In the genomic region with DNA sequence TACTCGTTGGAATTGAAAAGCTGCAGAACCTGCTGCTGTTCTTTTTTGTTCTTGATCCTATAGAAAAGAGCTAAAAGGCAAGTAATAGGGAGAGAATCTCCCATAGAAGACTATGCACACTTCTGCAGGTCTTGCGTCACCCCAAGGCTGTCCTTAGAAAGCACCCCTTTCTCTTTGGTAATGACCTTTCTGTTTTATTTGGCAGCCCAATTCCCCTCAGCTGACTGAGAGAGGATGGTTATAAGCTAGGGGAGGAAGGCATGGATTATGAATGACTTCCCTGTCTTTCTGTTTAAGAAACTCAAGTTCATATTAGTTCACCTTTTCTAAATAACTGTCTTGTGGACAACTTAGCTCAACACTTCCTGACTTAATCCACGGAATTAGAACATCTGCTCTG, we compare ENCODE assay signal across 14 cellular contexts.
A peak's percentile ranks its signal among the peaks of the same experiment; 100 is the strongest.
DNase-seq lines count a peak whose midpoint lies in the region; ATAC-seq and TF ChIP-seq lines count a peak whose summit lies in the region.
"Had no signal": no experiment of that assay in that cellular context is flagged by ENCODE, and none has a peak within 500 bp of the region (broad histone marks: within the 10 kb centered on the region; RNA-seq: fewer than 3 reads in every experiment).

No MANE protein-coding gene starts in this region.

- no peak overlapping the region for H3K4me3 Mint-ChIP-seq in GM23338
- H3K4me3 Mint-ChIP-seq: CD4-positive, CD25-positive, alpha-beta regulatory T cell; H9 had no signal

- H3K9me3 ChIP-seq in esophagus muscularis mucosa: no peaks in the 10 kb centered on the region
- H3K9me3 ChIP-seq in liver (ENCODE audit: control insufficient read depth in 4 of 4, low read length in 3 of 4): no peaks in the 10 kb centered on the region

- no peaks in the 10 kb centered on the region for H3K79me2 ChIP-seq in GM23338 (replicated peaks; ENCODE audit: insufficient read depth)

- no peak overlapping the region for H3K27ac Mint-ChIP-seq in GM23338
- H3K27ac Mint-ChIP-seq: CD4-positive, CD25-positive, alpha-beta regulatory T cell; H9 had no signal

- TF ChIP-seq RAD21 in liver (IDR thresholded peaks at IDR 0.05): no peak

- TF ChIP-seq CTCF in GM23338 (conservative IDR thresholded peaks at IDR 0.05; ENCODE audit: low read depth in 2 of 2): no peak
- no peak for TF ChIP-seq CTCF in esophagus muscularis mucosa (IDR thresholded peaks at IDR 0.05)
- no peak for TF ChIP-seq CTCF in liver (IDR thresholded peaks at IDR 0.05; ENCODE audit: low read depth, low read length, missing input control)
- TF ChIP-seq CTCF in lower leg skin (IDR thresholded peaks at IDR 0.05): no peak

- H3K4me3 ChIP-seq in GM23338 (no peak overlapping the region), esophagus muscularis mucosa (no peak overlapping the region), liver (ENCODE audit: low read depth in 1 of 3, low read length in 3 of 3) (no peak overlapping the region), lower leg skin (ENCODE audit: low read depth, poor library complexity, severe bottlenecking) (no peak overlapping the region)
- H3K4me3 ChIP-seq: BLaER1 treated with 17β-estradiol and CSF1 and Interleukin-3, amounts not matched to agents 10 nM and 100 nM had no signal

- H3K9me3 Mint-ChIP-seq in GM23338: no peaks in the 10 kb centered on the region
- H3K9me3 Mint-ChIP-seq: H9 had no signal

- WGBS in esophagus muscularis mucosa: 72% methylated on average over 3 of the region's 3 CpGs
- 87% methylated on average over 3 of the region's 3 CpGs for WGBS in liver
- 74 to 76% methylated on average over 3 of the region's 3 CpGs for WGBS in lower leg skin, 2 donors

- H3K27ac ChIP-seq in GM23338 (ENCODE audit: low read depth): no peak overlapping the region
- no peak overlapping the region for H3K27ac ChIP-seq in esophagus muscularis mucosa (replicated peaks in 1 of 4)
- H3K27ac ChIP-seq in liver (ENCODE audit: low read depth in 1 of 2, low read length in 2 of 2): no peak overlapping the region
- H3K27ac ChIP-seq: BLaER1 treated with 17β-estradiol and CSF1 and Interleukin-3, amounts not matched to agents 10 nM and 100 nM had no signal

- DNase-seq in GM23338 (ENCODE audit: low spot score) (no peak), SK-MEL-5 (ENCODE audit: low read depth, low spot score) (peak; percentile 66), esophagus muscularis mucosa (ENCODE audit: extremely low spot score) (peak; percentile 7), lower leg skin (ENCODE audit: low spot score in 2 of 2) (no peak), NCI-H1092 (lab: John Stamatoyannopoulos, UW) (no peak)
- DNase-seq: ACHN; CD4-positive, CD25-positive, alpha-beta regulatory T cell; DMS79; GOT3; H9 had no signal

- H4K20me1 ChIP-seq in GM23338 (replicated peaks; ENCODE audit: insufficient read depth): no peaks in the 10 kb centered on the region
- H4K20me1 ChIP-seq: BLaER1 treated with 17β-estradiol and CSF1 and Interleukin-3, amounts not matched to agents 10 nM and 100 nM had no signal

- intact Hi-C loops in esophagus muscularis mucosa (cut with DNase I): no loop called here
- intact Hi-C loops in lower leg skin (cut with DNase I; ENCODE audit: low total_unique reads): no loop called here

- H3K4me1 ChIP-seq in GM23338 (ENCODE audit: insufficient read depth) (no peaks in the 10 kb centered on the region), esophagus muscularis mucosa (peaks cover 0 to 2% (median 0%) of the 10 kb centered on the region in 4 donors), liver (ENCODE audit: control insufficient read depth in 4 of 4, insufficient read depth in 4 of 4, low read length in 3 of 4) (no peaks in the 10 kb centered on the region)

- no peaks in the 10 kb centered on the region; the same call in 2 of the 3 replicates for H3K36me3 Mint-ChIP-seq in GM23338 (ENCODE audit: low read depth)
- H3K36me3 Mint-ChIP-seq: CD4-positive, CD25-positive, alpha-beta regulatory T cell had no signal

- no peak for TF ChIP-seq EP300 in esophagus muscularis mucosa (IDR thresholded peaks at IDR 0.05)

- no peak overlapping the region for H3K4me2 ChIP-seq in GM23338
- H3K4me2 ChIP-seq: BLaER1 treated with 17β-estradiol and CSF1 and Interleukin-3, amounts not matched to agents 10 nM and 100 nM had no signal

- H3K36me3 ChIP-seq in GM23338 (ENCODE audit: insufficient read depth): no peaks in the 10 kb centered on the region
- no peaks in the 10 kb centered on the region for H3K36me3 ChIP-seq in esophagus muscularis mucosa
- no peaks in the 10 kb centered on the region for H3K36me3 ChIP-seq in liver (ENCODE audit: control insufficient read depth in 4 of 4, insufficient read depth in 3 of 4, low read depth in 1 of 4, low read length in 3 of 4)
- H3K36me3 ChIP-seq: BLaER1 treated with 17β-estradiol and CSF1 and Interleukin-3, amounts not matched to agents 10 nM and 100 nM had no signal

- peaks cover 4% of the 10 kb centered on the region for H3K27me3 Mint-ChIP-seq in GM23338 (ENCODE audit: insufficient read depth, low read depth, poor library complexity)

- TF ChIP-seq POLR2A in esophagus muscularis mucosa (IDR thresholded peaks at IDR 0.05; ENCODE audit: low read depth) (no peak), lower leg skin (IDR thresholded peaks at IDR 0.05) (no peak)

- no peak for ATAC-seq in GM23338
- no peak for ATAC-seq in HG02870 (IDR thresholded peaks at IDR 0.05; ENCODE audit: unreplicated experiment)
- no peak for ATAC-seq in GM18909 (IDR thresholded peaks at IDR 0.05; ENCODE audit: poor library complexity, unreplicated experiment)

- H3K9me2 ChIP-seq in GM23338 (ENCODE audit: insufficient read depth): peaks cover 4% of the 10 kb centered on the region; the same call in 1 of the 2 replicates

- no peak overlapping the region for H3K9ac ChIP-seq in liver (ENCODE audit: low read depth in 1 of 2, low read length in 2 of 2)
- H3K9ac ChIP-seq: BLaER1 treated with 17β-estradiol and CSF1 and Interleukin-3, amounts not matched to agents 10 nM and 100 nM had no signal

- in situ Hi-C loops in SK-MEL-5 (cut with HindIII; ENCODE audit: low pct_unique_long_range_greater_than_20kb, low sequenced_read_pairs): no loop called here

- H3K4me1 Mint-ChIP-seq in GM23338: no peaks in the 10 kb centered on the region
- H3K4me1 Mint-ChIP-seq: CD4-positive, CD25-positive, alpha-beta regulatory T cell; H9 had no signal

- H3K27me3 ChIP-seq in GM23338 (ENCODE audit: insufficient read depth) (no peaks in the 10 kb centered on the region), esophagus muscularis mucosa (no peaks in the 10 kb centered on the region), liver (ENCODE audit: control insufficient read depth in 4 of 4, insufficient read depth in 4 of 4, low read length in 3 of 4) (no peaks in the 10 kb centered on the region)
- H3K27me3 ChIP-seq: BLaER1 treated with 17β-estradiol and CSF1 and Interleukin-3, amounts not matched to agents 10 nM and 100 nM had no signal

- H2AFZ ChIP-seq in GM23338: peak overlapping the region; percentile 64; the same call in 1 of the 2 replicates

- no peaks in the 10 kb centered on the region for H3F3A ChIP-seq in GM23338 (replicated peaks; ENCODE audit: low read depth)

TF ChIP-seq in GM23338, 12 proteins besides CTCF, POLR2A, EP300 and RAD21:
- TF ChIP-seq REST (IDR thresholded peaks at IDR 0.05; ENCODE audit: unreplicated experiment): no peak

TF ChIP-seq in liver, 16 proteins besides CTCF, POLR2A, EP300 and RAD21:
- no peak for TF ChIP-seq GABPA (IDR thresholded peaks at IDR 0.05 in 1 of 2, conservative IDR thresholded peaks at IDR 0.05 in 1 of 2)
- peak; percentile 9 to 23 for TF ChIP-seq RXRA (IDR thresholded peaks at IDR 0.05)
- TF ChIP-seq FOXA2 (IDR thresholded peaks at IDR 0.05): no peak

Comparison
In these comparisons a context has a peak if more than half of its experiments do, and no peak if none do; other contexts are left out.
1. DNase-seq: peak in SK-MEL-5 (single experiment) and esophagus muscularis mucosa (single experiment); none in GM23338 (single experiment), lower leg skin (0 of 2) and NCI-H1092 (single experiment).